Comparison of ENCODE assay signal across 18 cellular contexts in genomic region chr6:132888701-132889100, GRCh38.
DNase-seq lines count a peak whose midpoint lies in the region; ATAC-seq and TF ChIP-seq lines count a peak whose summit lies in the region.
"Had no signal": no experiment of that assay in that cellular context is flagged by ENCODE, and none has a peak within 500 bp of the region (broad histone marks: within the 10 kb centered on the region; RNA-seq: fewer than 3 reads in every experiment).

No MANE protein-coding gene starts in this region.

- in situ Hi-C loops in mammary epithelial cell (cut with MboI; ENCODE audit: low sequenced_read_pairs in 2 of 2): no loop called here

- no peaks in the 10 kb centered on the region for H3K27me3 ChIP-seq in mammary epithelial cell (ENCODE audit: insufficient read depth, low read length)
- H3K27me3 ChIP-seq in adipocyte (replicated peaks; ENCODE audit: control insufficient read depth, insufficient read depth, low read length): peaks cover 6% of the 10 kb centered on the region

- BruUV-seq in MCF 10A (replicated peaks; lab: Mats Ljungman, UMichigan) (no TSS peak), mammary epithelial cell (replicated peaks; lab: Mats Ljungman, UMichigan) (no TSS peak)

- 65% methylated on average over 2 of the region's 2 CpGs for WGBS in mammary epithelial cell (ENCODE audit: low coverage, missing lambda C conversion rate)

- no peaks in the 10 kb centered on the region for H3K9me3 Mint-ChIP-seq in MCF 10A (ENCODE audit: unreplicated experiment)

- POLR2A ChIA-PET in MCF 10A (lab: Yijun Ruan, JAX): no interaction called here

- CTCF ChIA-PET in MCF 10A (lab: Yijun Ruan, JAX) (no interaction called here), mammary epithelial cell (lab: Charles Lee; ENCODE audit: low non-redundant PET) (no interaction called here)

- no peaks in the 10 kb centered on the region for H3K27me3 Mint-ChIP-seq in MCF 10A (ENCODE audit: insufficient read depth, unreplicated experiment)

- H3K36me3 ChIP-seq in mammary epithelial cell (ENCODE audit: insufficient read depth, low read length): no peaks in the 10 kb centered on the region
- H3K36me3 ChIP-seq in adipocyte (ENCODE audit: control insufficient read depth, insufficient read depth, low read length, severe bottlenecking): no peaks in the 10 kb centered on the region

- H3K4me3 Mint-ChIP-seq in MCF 10A (ENCODE audit: unreplicated experiment): no peak overlapping the region

- H3K9me3 ChIP-seq in mammary epithelial cell (replicated peaks; ENCODE audit: insufficient read depth, low read length) (no peaks in the 10 kb centered on the region), adipocyte (ENCODE audit: control insufficient read depth, low read length) (no peaks in the 10 kb centered on the region)

- H3K4me1 Mint-ChIP-seq in MCF 10A (ENCODE audit: insufficient read depth, unreplicated experiment): peaks cover 19% of the 10 kb centered on the region

- H2AFZ ChIP-seq in mammary epithelial cell (ENCODE audit: low read depth, low read length): no peak overlapping the region

- H3K4me3 ChIP-seq in mammary epithelial cell (replicated peaks in 1 of 3; ENCODE audit: insufficient read depth in 1 of 3, low read depth in 2 of 3, low read length in 3 of 3) (no peak overlapping the region), adipocyte (ENCODE audit: low read length) (no peak overlapping the region), fibroblast of mammary gland (ENCODE audit: control insufficient read depth, low read depth, low read length) (no peak overlapping the region)

- dilution Hi-C loops in mammary epithelial cell (cut with HindIII; ENCODE audit: low sequenced_read_pairs): no loop called here

- H3K27ac Mint-ChIP-seq in MCF 10A (ENCODE audit: low read depth, unreplicated experiment): no peak overlapping the region

- intact Hi-C loops in MCF 10A (cut with micrococcal nuclease): no loop called here
- intact Hi-C loops in mammary epithelial cell (cut with micrococcal nuclease): no loop called here

- TF ChIP-seq CTCF in MCF 10A (IDR thresholded peaks at IDR 0.05; ENCODE audit: unreplicated experiment): no peak
- no peak for TF ChIP-seq CTCF in mammary epithelial cell (conservative IDR thresholded peaks at IDR 0.05 in 1 of 2, IDR thresholded peaks at IDR 0.05 in 1 of 2; ENCODE audit: extremely low read depth in 1 of 2, insufficient read depth in 1 of 2, low read depth in 1 of 2, low read length in 2 of 2)
- no peak for TF ChIP-seq CTCF in fibroblast of mammary gland (conservative IDR thresholded peaks at IDR 0.05; ENCODE audit: control insufficient read depth, insufficient read depth, low read depth, low read length)

- H4K20me1 ChIP-seq in mammary epithelial cell (ENCODE audit: insufficient read depth, low read length): no peaks in the 10 kb centered on the region

- no peak overlapping the region for H3K4me2 ChIP-seq in mammary epithelial cell (ENCODE audit: insufficient read depth, low read depth, low read length)

- H3K4me1 ChIP-seq in mammary epithelial cell (ENCODE audit: insufficient read depth, low read length) (no peaks in the 10 kb centered on the region), adipocyte (ENCODE audit: control insufficient read depth, insufficient read depth, low read length) (no peaks in the 10 kb centered on the region)

- ATAC-seq in GM18498 (IDR thresholded peaks at IDR 0.05; ENCODE audit: unreplicated experiment): no peak
- ATAC-seq in HG03342 (IDR thresholded peaks at IDR 0.05; ENCODE audit: unreplicated experiment): no peak
- ATAC-seq: HepG2 had no signal

- H3K27ac ChIP-seq in mammary epithelial cell (ENCODE audit: insufficient read depth, low read depth, low read length): no peak overlapping the region

- DNase-seq in MCF 10A (ENCODE audit: unreplicated experiment): peak; percentile 14
- no peak for DNase-seq in mammary epithelial cell
- DNase-seq in adipocyte (ENCODE audit: low read depth): peak; percentile 23
- DNase-seq in fibroblast of mammary gland (ENCODE audit: low read depth): peak; percentile 43
- no peak for DNase-seq in OCI-M2 (lab: John Stamatoyannopoulos, UW; ENCODE audit: unreplicated experiment)
- DNase-seq in NCI-H1092 treated with DMSO at 0.1 percent for 48 hours (lab: John Stamatoyannopoulos, UW): no peak
- DNase-seq: AML-193, Calu3, DMS79 treated with DMSO at 0.1 percent for 48 hours, GDM1, H7, NCI-H1436 treated with DMSO at 0.1 percent for 48 hours, NCI-H2081, NCI-H69, SHP77 treated with DMSO at 0.1 percent for 48 hours had no signal

- no peaks in the 10 kb centered on the region for H3K79me2 ChIP-seq in mammary epithelial cell (ENCODE audit: insufficient read depth, low read length)

- no peak overlapping the region for H3K9ac ChIP-seq in mammary epithelial cell (ENCODE audit: insufficient read depth, low read length)
- no peak overlapping the region for H3K9ac ChIP-seq in adipocyte (ENCODE audit: low read length)

- H3K36me3 Mint-ChIP-seq in MCF 10A (ENCODE audit: insufficient read depth, unreplicated experiment): no peaks in the 10 kb centered on the region

Comparison
In these comparisons a context has a peak if more than half of its experiments do, and no peak if none do; other contexts are left out.
1. DNase-seq: peak in MCF 10A (single experiment), adipocyte (single experiment) and fibroblast of mammary gland (single experiment); none in mammary epithelial cell (single experiment), OCI-M2 (single experiment) and NCI-H1092 treated with DMSO at 0.1 percent for 48 hours (single experiment).